In genomic region chr7:25852995-25853713, GRCh38 we compare ENCODE assay signal across 13 cellular contexts.
DNase-seq lines count a peak whose midpoint lies in the region; ATAC-seq and TF ChIP-seq lines count a peak whose summit lies in the region.
"Had no signal": no experiment of that assay in that cellular context is flagged by ENCODE, and none has a peak within 500 bp of the region (broad histone marks: within the 10 kb centered on the region; RNA-seq: fewer than 3 reads in every experiment).

No MANE protein-coding gene starts in this region.

- no peak for ATAC-seq in natural killer cell treated with Interleukin-12 subunit alpha and Interleukin-12 subunit beta and Interleukin-15 and Interleukin-18, amount 100 ng/mL, for 72 hours
- ATAC-seq in natural killer cell (no peak), naive B cell (ENCODE audit: low read depth in 2 of 2) (no peak)
- ATAC-seq: effector memory CD8-positive, alpha-beta T cell had no signal

- TF ChIP-seq POLR2A in uterus (IDR thresholded peaks at IDR 0.05), result no peak

- DNase-seq in natural killer cell treated with Interleukin-12 subunit alpha and Interleukin-12 subunit beta and Interleukin-15 and Interleukin-18, amount 100 ng/mL, for 72 hours (ENCODE audit: low spot score), result no peak
- DNase-seq in natural killer cell, result no peak
- DNase-seq in brain microvascular endothelial cell, result no peak
- no peak for DNase-seq in naive B cell
- DNase-seq in uterus, result no peak
- DNase-seq in SW480 (ENCODE audit: low spot score), result no peak
- no peak for DNase-seq in GM20000 (ENCODE audit: low spot score)
- DNase-seq in NCI-H2029 treated with DMSO at 0.1 percent for 48 hours (lab: John Stamatoyannopoulos, UW), result no peak
- DNase-seq: activated CD4-positive, CD25-positive, alpha-beta regulatory T cell; activated gamma-delta T cell treated with Interleukin-2 at 50 U/mL for 16 hours; effector memory CD8-positive, alpha-beta T cell; NCI-H2081 treated with DMSO at 0.1 percent for 48 hours; posterior cingulate gyrus had no signal

- no peak overlapping the region for H3K27ac Mint-ChIP-seq in natural killer cell treated with Interleukin-12 subunit alpha and Interleukin-12 subunit beta and Interleukin-15 and Interleukin-18, amount 100 ng/mL, for 72 hours
- no peak overlapping the region for H3K27ac Mint-ChIP-seq in natural killer cell
- peak overlapping the region in 2 of 6 donors; percentile 53 to 87 for H3K27ac Mint-ChIP-seq in naive B cell
- H3K27ac Mint-ChIP-seq: effector memory CD8-positive, alpha-beta T cell had no signal

- H3K4me3 ChIP-seq in brain microvascular endothelial cell (ENCODE audit: low read depth, low read length), result peak overlapping the region; percentile 32
- no peak overlapping the region for H3K4me3 ChIP-seq in uterus

- peaks cover 19 to 37% of the 10 kb centered on the region in 2 donors for H3K4me1 ChIP-seq in uterus

- H3K9me3 ChIP-seq in uterus, result no peaks in the 10 kb centered on the region

- H3K27me3 Mint-ChIP-seq in natural killer cell treated with Interleukin-12 subunit alpha and Interleukin-12 subunit beta and Interleukin-15 and Interleukin-18, amount 100 ng/mL, for 72 hours, result peaks cover 39 to 63% of the 10 kb centered on the region in 2 donors
- H3K27me3 Mint-ChIP-seq in natural killer cell (ENCODE audit: low read depth in 2 of 2), result peaks cover 46 to 47% of the 10 kb centered on the region in 2 donors
- peaks cover 43 to 59% (median 45%) of the 10 kb centered on the region in 3 donors for H3K27me3 Mint-ChIP-seq in naive B cell

- H3K36me3 ChIP-seq in brain microvascular endothelial cell (replicated peaks) (no peaks in the 10 kb centered on the region), uterus (no peaks in the 10 kb centered on the region)

- intact Hi-C loops in natural killer cell (cut with micrococcal nuclease), result loop anchor here (5.0 kb wide), 1 partner anchor 591 kb away; no protein-coding TSS in a partner anchor
- intact Hi-C loops in uterus (cut with DNase I; ENCODE audit: low total_unique reads), result loop anchor here (5.0 to 10.0 kb wide), 3 partner anchors 288 to 596 kb away; no protein-coding TSS in a partner anchor

- peaks cover 11 to 17% of the 10 kb centered on the region in 2 donors for H3K4me1 Mint-ChIP-seq in natural killer cell treated with Interleukin-12 subunit alpha and Interleukin-12 subunit beta and Interleukin-15 and Interleukin-18, amount 100 ng/mL, for 72 hours (ENCODE audit: low read depth in 2 of 2)
- peaks cover 0 to 8% of the 10 kb centered on the region in 2 donors for H3K4me1 Mint-ChIP-seq in natural killer cell
- peaks cover 6 to 11% (median 8%) of the 10 kb centered on the region in 3 donors for H3K4me1 Mint-ChIP-seq in naive B cell

- H3K27me3 ChIP-seq in brain microvascular endothelial cell (replicated peaks) (no peaks in the 10 kb centered on the region), uterus (peaks cover 0 to 2% of the 10 kb centered on the region in 2 donors)

- H3K27ac ChIP-seq in brain microvascular endothelial cell (peak overlapping the region; percentile 70), uterus (peak overlapping the region; percentile 97)

- H3K4me3 Mint-ChIP-seq in natural killer cell treated with Interleukin-12 subunit alpha and Interleukin-12 subunit beta and Interleukin-15 and Interleukin-18, amount 100 ng/mL, for 72 hours, result peak overlapping the region; percentile 39
- H3K4me3 Mint-ChIP-seq in natural killer cell, result no peak overlapping the region
- H3K4me3 Mint-ChIP-seq in naive B cell, result peak overlapping the region in 5 of 8 donors; percentile 16 to 65 (median 34)
- H3K4me3 Mint-ChIP-seq: effector memory CD8-positive, alpha-beta T cell had no signal

- H3K36me3 Mint-ChIP-seq in natural killer cell treated with Interleukin-12 subunit alpha and Interleukin-12 subunit beta and Interleukin-15 and Interleukin-18, amount 100 ng/mL, for 72 hours, result peaks cover 15% of the 10 kb centered on the region
- H3K36me3 Mint-ChIP-seq in natural killer cell (no peaks in the 10 kb centered on the region), naive B cell (peaks cover 7 to 13% of the 10 kb centered on the region in 2 donors)

- H3K9me3 Mint-ChIP-seq in natural killer cell treated with Interleukin-12 subunit alpha and Interleukin-12 subunit beta and Interleukin-15 and Interleukin-18, amount 100 ng/mL, for 72 hours, result no peaks in the 10 kb centered on the region
- H3K9me3 Mint-ChIP-seq in natural killer cell (no peaks in the 10 kb centered on the region), naive B cell (peaks cover 0 to 11% (median 0%) of the 10 kb centered on the region in 7 donors)
- H3K9me3 Mint-ChIP-seq: effector memory CD8-positive, alpha-beta T cell had no signal

- no peak for TF ChIP-seq CTCF in natural killer cell (IDR thresholded peaks at IDR 0.05)
- no peak for TF ChIP-seq CTCF in brain microvascular endothelial cell (IDR thresholded peaks at IDR 0.05; ENCODE audit: low read depth, low read length, missing control alignments)
- TF ChIP-seq CTCF in uterus (IDR thresholded peaks at IDR 0.05), result no peak
- TF ChIP-seq CTCF in GM20000 (IDR thresholded peaks at IDR 0.05; ENCODE audit: extremely low read depth, missing control alignments), result no peak

- in situ Hi-C loops in brain microvascular endothelial cell (cut with HindIII; ENCODE audit: low pct_ligation_motif_present, low sequenced_read_pairs), result no loop called here
